In genomic region chr7:20560325-20561180, GRCh38 we compare ENCODE assay signal across 22 cellular contexts. TPM values are rescaled to one million over a fixed set of nuclear protein-coding genes. Genes with fewer than 3 reads are reported as not detected.
DNase-seq lines count a peak whose midpoint lies in the region; ATAC-seq and TF ChIP-seq lines count a peak whose summit lies in the region.
"Had no signal": no experiment of that assay in that cellular context is flagged by ENCODE, and none has a peak within 500 bp of the region (broad histone marks: within the 10 kb centered on the region; RNA-seq: fewer than 3 reads in every experiment).

No MANE protein-coding gene starts in this region.

- no peaks in the 10 kb centered on the region for H3K9me3 ChIP-seq in thyroid gland
- H3K9me3 ChIP-seq: left ventricle myocardium inferior, psoas muscle had no signal

- no peaks in the 10 kb centered on the region for H3K36me3 ChIP-seq in thyroid gland
- H3K36me3 ChIP-seq: left ventricle myocardium inferior had no signal

- H3K4me1 Mint-ChIP-seq in stimulated activated effector memory CD8-positive, alpha-beta T cell treated with anti-CD3 and anti-CD28 coated beads, Interleukin-12 subunit alpha, Interleukin-12 subunit beta, amount 100 ng/mL, for 72 hours: no peaks in the 10 kb centered on the region
- H3K4me1 Mint-ChIP-seq: activated B cell treated with CpG ODN at 0.5 μM for 24 hours; activated naive CD4-positive, alpha-beta T cell treated with anti-CD3 and anti-CD28 coated beads, Interleukin-2, amount 50 U/mL, for 24 hours had no signal

- H3K36me3 Mint-ChIP-seq in stimulated activated effector memory CD8-positive, alpha-beta T cell treated with anti-CD3 and anti-CD28 coated beads, Interleukin-12 subunit alpha, Interleukin-12 subunit beta, amount 100 ng/mL, for 72 hours: no peaks in the 10 kb centered on the region
- H3K36me3 Mint-ChIP-seq: activated naive CD4-positive, alpha-beta T cell treated with anti-CD3 and anti-CD28 coated beads, Interleukin-2, amount 50 U/mL, for 24 hours; CD8-positive, alpha-beta T cell had no signal

- H3K27ac ChIP-seq in thyroid gland: no peak overlapping the region
- H3K27ac ChIP-seq: left ventricle myocardium inferior, psoas muscle, SK-N-MC had no signal

- no peak overlapping the region for H3K4me3 Mint-ChIP-seq in stimulated activated effector memory CD8-positive, alpha-beta T cell treated with anti-CD3 and anti-CD28 coated beads, Interleukin-12 subunit alpha, Interleukin-12 subunit beta, amount 100 ng/mL, for 72 hours
- H3K4me3 Mint-ChIP-seq: activated B cell treated with CpG ODN at 0.5 μM for 24 hours; activated naive CD4-positive, alpha-beta T cell treated with anti-CD3 and anti-CD28 coated beads, Interleukin-2, amount 50 U/mL, for 24 hours; activated T-cell treated with anti-CD3 and anti-CD28 coated beads, Interleukin-2, amount 50 U/mL, for 4 hours; CD8-positive, alpha-beta T cell; T-helper 2 cell treated with Interferon-gamma antibody and Interleukin-4, amounts not matched to agents 5 μg/mL and 100 μg/mL, for 36 hours had no signal

- intact Hi-C loops in thyroid gland (cut with DNase I) (no loop called here), left colon (cut with DNase I, micrococcal nuclease) (no loop called here)

- WGBS in thyroid gland, 2 donors: 88 to 93% methylated on average over 13 to 16 of the region's 16 CpGs

- H3K27ac Mint-ChIP-seq in stimulated activated effector memory CD8-positive, alpha-beta T cell treated with anti-CD3 and anti-CD28 coated beads, Interleukin-12 subunit alpha, Interleukin-12 subunit beta, amount 100 ng/mL, for 72 hours: no peak overlapping the region
- H3K27ac Mint-ChIP-seq: activated B cell treated with CpG ODN at 0.5 μM for 24 hours; activated naive CD4-positive, alpha-beta T cell treated with anti-CD3 and anti-CD28 coated beads, Interleukin-2, amount 50 U/mL, for 24 hours; CD8-positive, alpha-beta T cell; T-helper 2 cell treated with Interferon-gamma antibody and Interleukin-4, amounts not matched to agents 5 μg/mL and 100 μg/mL, for 36 hours had no signal

- no peak overlapping the region for H3K4me3 ChIP-seq in thyroid gland (replicated peaks in 1 of 3)
- H3K4me3 ChIP-seq: left ventricle myocardium inferior, psoas muscle, SK-N-MC had no signal

- no peak for TF ChIP-seq POLR2A in thyroid gland (IDR thresholded peaks at IDR 0.05)

- H3K27me3 ChIP-seq in thyroid gland: no peaks in the 10 kb centered on the region

- DNase-seq in NCI-H2029 treated with DMSO at 0.1 percent for 48 hours (lab: John Stamatoyannopoulos, UW): peak; percentile 39
- peak; percentile 59 for DNase-seq in SHP77 treated with DMSO at 0.1 percent for 48 hours (lab: John Stamatoyannopoulos, UW)
- DNase-seq in stimulated activated effector memory CD8-positive, alpha-beta T cell treated with anti-CD3 and anti-CD28 coated beads, Interleukin-12 subunit alpha, Interleukin-12 subunit beta, amount 100 ng/mL, for 72 hours (ENCODE audit: low spot score in 2 of 2): no peak
- no peak for DNase-seq in thyroid gland
- no peak for DNase-seq in DMS79 treated with DMSO at 0.1 percent for 48 hours (lab: John Stamatoyannopoulos, UW)
- DNase-seq in left colon: no peak
- DNase-seq: activated B cell treated with CpG ODN at 0.5 μM for 24 hours; activated T-cell treated with anti-CD3 and anti-CD28 coated beads, Interleukin-2, amount 50 U/mL, for 4 hours; CD8-positive, alpha-beta T cell; effector CD8-positive, alpha-beta T cell; left ventricle myocardium inferior; NCI-H2081; NCI-H524; psoas muscle; stimulated activated CD4-positive, alpha-beta T cell treated with anti-CD3 and anti-CD28 coated beads, Interleukin-4, amount 100 ng/mL, for 4 hours had no signal

- no peaks in the 10 kb centered on the region for H3K9me3 Mint-ChIP-seq in stimulated activated effector memory CD8-positive, alpha-beta T cell treated with anti-CD3 and anti-CD28 coated beads, Interleukin-12 subunit alpha, Interleukin-12 subunit beta, amount 100 ng/mL, for 72 hours
- H3K9me3 Mint-ChIP-seq: activated B cell treated with CpG ODN at 0.5 μM for 24 hours; activated naive CD4-positive, alpha-beta T cell treated with anti-CD3 and anti-CD28 coated beads, Interleukin-2, amount 50 U/mL, for 24 hours; activated T-cell treated with anti-CD3 and anti-CD28 coated beads, Interleukin-2, amount 50 U/mL, for 4 hours; CD8-positive, alpha-beta T cell; T-helper 2 cell treated with Interferon-gamma antibody and Interleukin-4, amounts not matched to agents 5 μg/mL and 100 μg/mL, for 36 hours had no signal

- TF ChIP-seq CTCF in thyroid gland (IDR thresholded peaks at IDR 0.05): no peak

- no peaks in the 10 kb centered on the region for H3K4me1 ChIP-seq in thyroid gland
- H3K4me1 ChIP-seq: left ventricle myocardium inferior, psoas muscle had no signal

- ATAC-seq in GM21786 (IDR thresholded peaks at IDR 0.05; ENCODE audit: unreplicated experiment) (peak; percentile 47), left colon (no peak)
- ATAC-seq in stimulated activated effector memory CD8-positive, alpha-beta T cell treated with anti-CD3 and anti-CD28 coated beads, Interleukin-12 subunit alpha, Interleukin-12 subunit beta, amount 100 ng/mL, for 72 hours: peak; percentile 11
- ATAC-seq: activated T-cell treated with anti-CD3 and anti-CD28 coated beads, Interleukin-2, amount 50 U/mL, for 4 hours; CD8-positive, alpha-beta T cell; psoas muscle had no signal

RNA-seq across cellular contexts. Expression of gene ABCB5, which starts 54.9 kb away (rescaled TPM):
- total RNA-seq in thyroid gland (not detected), left colon (1 to 10 TPM in 1 of 2 donors, under 1 TPM in 1; 0.34 to 3.6 TPM)
- total RNA-seq: activated B cell treated with CpG ODN at 0.5 μM for 24 hours; activated T-cell treated with anti-CD3 and anti-CD28 coated beads, Interleukin-2, amount 50 U/mL, for 4 hours; CD8-positive, alpha-beta T cell; cerebellum; Daoy; glomerular endothelial cell; left ventricle myocardium inferior; psoas muscle had no signal

Comparison
In these comparisons a context has a peak if more than half of its experiments do, and no peak if none do; other contexts are left out.
1. DNase-seq: peak in NCI-H2029 treated with DMSO at 0.1 percent for 48 hours (single experiment) and SHP77 treated with DMSO at 0.1 percent for 48 hours (single experiment); none in stimulated activated effector memory CD8-positive, alpha-beta T cell treated with anti-CD3 and anti-CD28 coated beads, Interleukin-12 subunit alpha, Interleukin-12 subunit beta, amount 100 ng/mL, for 72 hours (0 of 2), thyroid gland (0 of 2), DMS79 treated with DMSO at 0.1 percent for 48 hours (single experiment) and left colon (0 of 2).